ENCODE assay signal across 8 cellular contexts in genomic region chr11:128519353-128519752, GRCh38.
DNase-seq lines count a peak whose midpoint lies in the region; ATAC-seq and FAIRE-seq lines count a peak whose summit lies in the region.

No MANE protein-coding gene starts in this region.

- no peak overlapping the region for H2AFZ ChIP-seq in ACC112 (ENCODE audit: low read length, unreplicated experiment)

- H3K27me3 Mint-ChIP-seq in activated T-helper 2 cell treated with anti-CD3 and anti-CD28 coated beads, Interferon-gamma antibody, Interleukin-2, Interleukin-4, amounts not matched to agents 10 μg/mL and 5 μg/mL and 100 μg/mL, durations not matched to agents 14 hours and 24 hours and 36 hours (ENCODE audit: low read depth) = no peaks in the 10 kb centered on the region
- H3K27me3 Mint-ChIP-seq in memory B cell = no peaks in the 10 kb centered on the region

- H3K4me1 ChIP-seq in ACC112 (ENCODE audit: control insufficient read depth, insufficient read depth, low read length, unreplicated experiment) = peaks cover 55% of the 10 kb centered on the region

- peak; percentile 98 for FAIRE-seq in GM19239 (lab: Jason Lieb, UNC)

- H3K4me3 ChIP-seq in ACC112 (ENCODE audit: low read depth, low read length) = peak overlapping the region; percentile 90

- H3K36me3 ChIP-seq in ACC112 (ENCODE audit: insufficient read depth, low read length) = peaks cover 15% of the 10 kb centered on the region; the same call in 1 of the 2 replicates

- H3K9me3 Mint-ChIP-seq in activated T-helper 2 cell treated with anti-CD3 and anti-CD28 coated beads, Interferon-gamma antibody, Interleukin-2, Interleukin-4, amounts not matched to agents 10 μg/mL and 5 μg/mL and 100 μg/mL, durations not matched to agents 14 hours and 24 hours and 36 hours = no peaks in the 10 kb centered on the region
- H3K9me3 Mint-ChIP-seq in memory B cell = no peaks in the 10 kb centered on the region

- peak overlapping the region; percentile 90 for H3K27ac Mint-ChIP-seq in activated T-helper 2 cell treated with anti-CD3 and anti-CD28 coated beads, Interferon-gamma antibody, Interleukin-2, Interleukin-4, amounts not matched to agents 10 μg/mL and 5 μg/mL and 100 μg/mL, durations not matched to agents 14 hours and 24 hours and 36 hours
- H3K27ac Mint-ChIP-seq in memory B cell = peak overlapping the region; percentile 94

- peak overlapping the region; percentile 99 for H3K27ac ChIP-seq in ACC112 (ENCODE audit: low read depth, low read length)

- no peaks in the 10 kb centered on the region for H3K27me3 ChIP-seq in ACC112 (ENCODE audit: insufficient read depth, low read length)

- peak overlapping the region; percentile 97 for H3K4me3 Mint-ChIP-seq in activated T-helper 2 cell treated with anti-CD3 and anti-CD28 coated beads, Interferon-gamma antibody, Interleukin-2, Interleukin-4, amounts not matched to agents 10 μg/mL and 5 μg/mL and 100 μg/mL, durations not matched to agents 14 hours and 24 hours and 36 hours (ENCODE audit: low read depth)
- peak overlapping the region; percentile 99 for H3K4me3 Mint-ChIP-seq in memory B cell

- no peak for DNase-seq in GM19239 (ENCODE audit: insufficient read length, low spot score)
- DNase-seq in activated T-helper 2 cell treated with anti-CD3 and anti-CD28 coated beads, Interferon-gamma antibody, Interleukin-2, Interleukin-4, amounts not matched to agents 10 μg/mL and 5 μg/mL and 100 μg/mL, durations not matched to agents 14 hours and 24 hours and 36 hours (ENCODE audit: low spot score) = no peak
- no peak for DNase-seq in memory B cell (ENCODE audit: low spot score in 2 of 2)
- no peak for DNase-seq in AML-193 (lab: John Stamatoyannopoulos, UW)
- DNase-seq in NCI-H510A treated with DMSO at 0.1 percent for 48 hours (lab: John Stamatoyannopoulos, UW) = no peak
- no peak for DNase-seq in NCI-H748 (lab: John Stamatoyannopoulos, UW; ENCODE audit: unreplicated experiment)
- DNase-seq in activated gamma-delta T cell treated with Interleukin-2 at 50 U/mL for 16 hours = no peak

- H3K4me1 Mint-ChIP-seq in activated T-helper 2 cell treated with anti-CD3 and anti-CD28 coated beads, Interferon-gamma antibody, Interleukin-2, Interleukin-4, amounts not matched to agents 10 μg/mL and 5 μg/mL and 100 μg/mL, durations not matched to agents 14 hours and 24 hours and 36 hours (ENCODE audit: low read depth) = peaks cover 52% of the 10 kb centered on the region
- peaks cover 56% of the 10 kb centered on the region for H3K4me1 Mint-ChIP-seq in memory B cell

- peaks cover 78% of the 10 kb centered on the region for H3K36me3 Mint-ChIP-seq in activated T-helper 2 cell treated with anti-CD3 and anti-CD28 coated beads, Interferon-gamma antibody, Interleukin-2, Interleukin-4, amounts not matched to agents 10 μg/mL and 5 μg/mL and 100 μg/mL, durations not matched to agents 14 hours and 24 hours and 36 hours (ENCODE audit: low read depth)
- peaks cover 23% of the 10 kb centered on the region for H3K36me3 Mint-ChIP-seq in memory B cell

- no peak for ATAC-seq in memory B cell (ENCODE audit: low read depth)

- H3K79me2 ChIP-seq in ACC112 (ENCODE audit: control insufficient read depth, insufficient read depth, low read length, unreplicated experiment) = peaks cover 88% of the 10 kb centered on the region

- intact Hi-C loops in activated T-helper 2 cell treated with anti-CD3 and anti-CD28 coated beads, Interferon-gamma antibody, Interleukin-2, Interleukin-4, amounts not matched to agents 10 μg/mL and 5 μg/mL and 100 μg/mL, durations not matched to agents 14 hours and 24 hours and 36 hours (cut with micrococcal nuclease) = no loop called here
